In the genomic region with DNA sequence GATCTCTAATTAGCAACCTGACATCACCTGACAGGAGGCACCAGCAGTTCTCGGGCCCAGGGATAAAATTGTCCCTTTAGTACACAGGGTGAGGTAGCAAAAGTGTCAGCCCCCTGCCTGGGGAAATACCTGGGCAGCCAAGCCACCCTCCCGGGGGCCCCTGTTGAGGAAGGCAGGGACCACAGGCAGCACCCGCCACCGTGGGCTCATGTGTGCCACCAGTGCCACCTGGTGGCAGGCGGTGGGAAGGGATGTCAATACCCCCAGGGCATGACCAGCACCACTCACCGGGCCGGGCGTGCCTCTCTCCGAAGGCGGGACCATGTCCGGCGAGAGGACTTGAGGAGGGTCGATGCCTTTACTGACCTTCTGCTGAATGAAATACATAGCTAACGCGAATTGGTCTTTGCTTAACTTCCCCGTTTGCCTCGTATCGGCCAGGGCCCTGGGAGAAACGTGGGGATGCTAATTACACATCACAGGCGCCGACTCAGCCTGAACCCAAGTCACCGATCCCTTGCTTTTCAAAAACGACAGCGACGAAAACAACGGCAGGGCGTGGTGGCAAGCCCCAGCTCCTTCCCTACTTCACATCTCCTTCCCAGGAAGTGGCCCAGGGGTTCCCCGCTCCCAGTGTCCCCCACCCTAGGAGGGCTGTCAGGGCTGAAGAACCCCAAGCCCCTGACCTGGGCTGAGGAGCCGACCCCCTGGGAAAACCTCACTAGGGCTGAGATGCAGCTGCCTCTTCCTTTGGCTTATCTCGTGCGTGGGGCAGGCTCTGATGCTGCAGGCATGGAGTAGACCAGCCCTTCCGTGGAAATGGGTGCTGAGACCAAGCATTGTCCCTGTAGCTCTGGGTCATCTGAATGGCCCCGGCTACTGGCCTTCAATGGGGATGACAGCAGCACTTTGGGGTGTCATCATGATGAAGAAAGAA, we compare ENCODE assay signal across 1 cellular context.
TF ChIP-seq lines count a peak whose summit lies in the region.

No MANE protein-coding gene starts in this region.

TF ChIP-seq in A549, 52 proteins besides CTCF, POLR2A, EP300 and RAD21 (continued from another document):
- TF ChIP-seq ELK1 (IDR thresholded peaks at IDR 0.05; ENCODE audit: low read depth, low read length): no peak
- TF ChIP-seq POLR2AphosphoS2 (conservative IDR thresholded peaks at IDR 0.05; ENCODE audit: low read length): no peak
